Comparison of ENCODE assay signal across 1 cellular context in genomic region chr1:114716304-114717158, GRCh38.
A peak's percentile ranks its signal among the peaks of the same experiment; 100 is the strongest.
TF ChIP-seq lines count a peak whose summit lies in the region.

TSS of gene NRAS (minus strand) at chr1:114716771. CDS start at chr1:114716160, 611 bp downstream.

TF ChIP-seq in K562, 482 proteins besides CTCF, POLR2A, EP300 and RAD21 (continued from another document and continues in another):
- 0 out of 2 replicates have a peak, but pooled peaks have one; percentile 24 for TF ChIP-seq RNF219 (CRISPR knock-in tag; IDR thresholded peaks at IDR 0.05)
- TF ChIP-seq PRMT5 (CRISPR knock-in tag; IDR thresholded peaks at IDR 0.05) = no peak
- TF ChIP-seq TBP (optimal IDR thresholded peaks at IDR 0.05; ENCODE audit: low read depth, low read length) = peak; percentile 72
- TF ChIP-seq CBFA2T3 (IDR thresholded peaks at IDR 0.05) = no peak; the same call in 1 of the 2 replicates
- TF ChIP-seq SNRNP70 (optimal IDR thresholded peaks at IDR 0.05; ENCODE audit: low read depth, low read length) = no peak
- TF ChIP-seq SREBF1 (IDR thresholded peaks at IDR 0.05; ENCODE audit: borderline replicate concordance, low read depth, low read length) = no peak; the same call in 1 of the 2 replicates
- TF ChIP-seq MBD2 (IDR thresholded peaks at IDR 0.05; ENCODE audit: borderline replicate concordance, low read depth) = peak; percentile 56; the same call in 1 of the 2 replicates
- TF ChIP-seq GABPA (tag; conservative IDR thresholded peaks at IDR 0.05; ENCODE audit: low read depth) = peak; percentile 95
- TF ChIP-seq PRPF4 (IDR thresholded peaks at IDR 0.05; ENCODE audit: insufficient read depth, low read depth, low read length, poor library complexity, severe bottlenecking) = no peak
- TF ChIP-seq ZNF175 (CRISPR knock-in tag; IDR thresholded peaks at IDR 0.05; ENCODE audit: low read depth) = 0 out of 2 replicates have a peak, but pooled peaks have one; percentile 56
- no peak for TF ChIP-seq PTRF (tag; IDR thresholded peaks at IDR 0.05)
- TF ChIP-seq RUNX1 (IDR thresholded peaks at IDR 0.05; ENCODE audit: low read depth) = no peak
- TF ChIP-seq, protein P1, sequence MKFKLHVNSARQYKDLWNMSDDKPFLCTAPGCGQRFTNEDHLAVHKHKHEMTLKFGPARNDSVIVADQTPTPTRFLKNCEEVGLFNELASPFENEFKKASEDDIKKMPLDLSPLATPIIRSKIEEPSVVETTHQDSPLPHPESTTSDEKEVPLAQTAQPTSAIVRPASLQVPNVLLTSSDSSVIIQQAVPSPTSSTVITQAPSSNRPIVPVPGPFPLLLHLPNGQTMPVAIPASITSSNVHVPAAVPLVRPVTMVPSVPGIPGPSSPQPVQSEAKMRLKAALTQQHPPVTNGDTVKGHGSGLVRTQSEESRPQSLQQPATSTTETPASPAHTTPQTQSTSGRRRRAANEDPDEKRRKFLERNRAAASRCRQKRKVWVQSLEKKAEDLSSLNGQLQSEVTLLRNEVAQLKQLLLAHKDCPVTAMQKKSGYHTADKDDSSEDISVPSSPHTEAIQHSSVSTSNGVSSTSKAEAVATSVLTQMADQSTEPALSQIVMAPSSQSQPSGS (CRISPR knock-in tag; IDR thresholded peaks at IDR 0.05) = no peak
- TF ChIP-seq ZNF212 (CRISPR knock-in tag; IDR thresholded peaks at IDR 0.05) = no peak
- TF ChIP-seq ZNF655 (CRISPR knock-in tag; IDR thresholded peaks at IDR 0.05) = no peak
- TF ChIP-seq, protein P2, sequence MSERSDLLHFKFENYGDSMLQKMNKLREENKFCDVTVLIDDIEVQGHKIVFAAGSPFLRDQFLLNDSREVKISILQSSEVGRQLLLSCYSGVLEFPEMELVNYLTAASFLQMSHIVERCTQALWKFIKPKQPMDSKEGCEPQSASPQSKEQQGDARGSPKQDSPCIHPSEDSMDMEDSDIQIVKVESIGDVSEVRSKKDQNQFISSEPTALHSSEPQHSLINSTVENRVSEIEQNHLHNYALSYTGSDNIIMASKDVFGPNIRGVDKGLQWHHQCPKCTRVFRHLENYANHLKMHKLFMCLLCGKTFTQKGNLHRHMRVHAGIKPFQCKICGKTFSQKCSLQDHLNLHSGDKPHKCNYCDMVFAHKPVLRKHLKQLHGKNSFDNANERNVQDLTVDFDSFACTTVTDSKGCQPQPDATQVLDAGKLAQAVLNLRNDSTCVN (CRISPR knock-in tag; IDR thresholded peaks at IDR 0.05) = 0 out of 2 replicates have a peak, but pooled peaks have one; percentile 59
- TF ChIP-seq SLC30A9 (CRISPR knock-in tag; IDR thresholded peaks at IDR 0.05) = no peak
- TF ChIP-seq ZBED1 (IDR thresholded peaks at IDR 0.05) = no peak
- no peak for TF ChIP-seq ZBTB5 (IDR thresholded peaks at IDR 0.05)
- TF ChIP-seq ZSCAN29 (IDR thresholded peaks at IDR 0.05) = no peak; the same call in 1 of the 2 replicates
- TF ChIP-seq HSF4 (CRISPR knock-in tag; IDR thresholded peaks at IDR 0.05; ENCODE audit: borderline replicate concordance) = no peak
- TF ChIP-seq, protein P3, sequence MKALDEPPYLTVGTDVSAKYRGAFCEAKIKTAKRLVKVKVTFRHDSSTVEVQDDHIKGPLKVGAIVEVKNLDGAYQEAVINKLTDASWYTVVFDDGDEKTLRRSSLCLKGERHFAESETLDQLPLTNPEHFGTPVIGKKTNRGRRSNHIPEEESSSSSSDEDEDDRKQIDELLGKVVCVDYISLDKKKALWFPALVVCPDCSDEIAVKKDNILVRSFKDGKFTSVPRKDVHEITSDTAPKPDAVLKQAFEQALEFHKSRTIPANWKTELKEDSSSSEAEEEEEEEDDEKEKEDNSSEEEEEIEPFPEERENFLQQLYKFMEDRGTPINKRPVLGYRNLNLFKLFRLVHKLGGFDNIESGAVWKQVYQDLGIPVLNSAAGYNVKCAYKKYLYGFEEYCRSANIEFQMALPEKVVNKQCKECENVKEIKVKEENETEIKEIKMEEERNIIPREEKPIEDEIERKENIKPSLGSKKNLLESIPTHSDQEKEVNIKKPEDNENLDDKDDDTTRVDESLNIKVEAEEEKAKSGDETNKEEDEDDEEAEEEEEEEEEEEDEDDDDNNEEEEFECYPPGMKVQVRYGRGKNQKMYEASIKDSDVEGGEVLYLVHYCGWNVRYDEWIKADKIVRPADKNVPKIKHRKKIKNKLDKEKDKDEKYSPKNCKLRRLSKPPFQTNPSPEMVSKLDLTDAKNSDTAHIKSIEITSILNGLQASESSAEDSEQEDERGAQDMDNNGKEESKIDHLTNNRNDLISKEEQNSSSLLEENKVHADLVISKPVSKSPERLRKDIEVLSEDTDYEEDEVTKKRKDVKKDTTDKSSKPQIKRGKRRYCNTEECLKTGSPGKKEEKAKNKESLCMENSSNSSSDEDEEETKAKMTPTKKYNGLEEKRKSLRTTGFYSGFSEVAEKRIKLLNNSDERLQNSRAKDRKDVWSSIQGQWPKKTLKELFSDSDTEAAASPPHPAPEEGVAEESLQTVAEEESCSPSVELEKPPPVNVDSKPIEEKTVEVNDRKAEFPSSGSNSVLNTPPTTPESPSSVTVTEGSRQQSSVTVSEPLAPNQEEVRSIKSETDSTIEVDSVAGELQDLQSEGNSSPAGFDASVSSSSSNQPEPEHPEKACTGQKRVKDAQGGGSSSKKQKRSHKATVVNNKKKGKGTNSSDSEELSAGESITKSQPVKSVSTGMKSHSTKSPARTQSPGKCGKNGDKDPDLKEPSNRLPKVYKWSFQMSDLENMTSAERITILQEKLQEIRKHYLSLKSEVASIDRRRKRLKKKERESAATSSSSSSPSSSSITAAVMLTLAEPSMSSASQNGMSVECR (CRISPR knock-in tag; IDR thresholded peaks at IDR 0.05) = peak; percentile 96
- TF ChIP-seq ELF1 (tag; IDR thresholded peaks at IDR 0.05) = peak; percentile 99
- TF ChIP-seq HEY1 (CRISPR knock-in tag; IDR thresholded peaks at IDR 0.05; ENCODE audit: borderline replicate concordance) = no peak
- no peak for TF ChIP-seq ZNF316 (IDR thresholded peaks at IDR 0.05)
- no peak for TF ChIP-seq RFX5 (IDR thresholded peaks at IDR 0.05; ENCODE audit: low read depth, low read length)
- 0 out of 2 replicates have a peak, but pooled peaks have one; percentile 72 for TF ChIP-seq RHOXF2B (CRISPR knock-in tag; conservative IDR thresholded peaks at IDR 0.05)
- TF ChIP-seq LARP7 (IDR thresholded peaks at IDR 0.05) = no peak
- TF ChIP-seq, protein P4, sequence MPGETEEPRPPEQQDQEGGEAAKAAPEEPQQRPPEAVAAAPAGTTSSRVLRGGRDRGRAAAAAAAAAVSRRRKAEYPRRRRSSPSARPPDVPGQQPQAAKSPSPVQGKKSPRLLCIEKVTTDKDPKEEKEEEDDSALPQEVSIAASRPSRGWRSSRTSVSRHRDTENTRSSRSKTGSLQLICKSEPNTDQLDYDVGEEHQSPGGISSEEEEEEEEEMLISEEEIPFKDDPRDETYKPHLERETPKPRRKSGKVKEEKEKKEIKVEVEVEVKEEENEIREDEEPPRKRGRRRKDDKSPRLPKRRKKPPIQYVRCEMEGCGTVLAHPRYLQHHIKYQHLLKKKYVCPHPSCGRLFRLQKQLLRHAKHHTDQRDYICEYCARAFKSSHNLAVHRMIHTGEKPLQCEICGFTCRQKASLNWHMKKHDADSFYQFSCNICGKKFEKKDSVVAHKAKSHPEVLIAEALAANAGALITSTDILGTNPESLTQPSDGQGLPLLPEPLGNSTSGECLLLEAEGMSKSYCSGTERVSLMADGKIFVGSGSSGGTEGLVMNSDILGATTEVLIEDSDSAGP (CRISPR knock-in tag; IDR thresholded peaks at IDR 0.05) = no peak
- TF ChIP-seq ZNF586 (CRISPR knock-in tag; conservative IDR thresholded peaks at IDR 0.05) = no peak
- TF ChIP-seq ZNF239 (CRISPR knock-in tag; IDR thresholded peaks at IDR 0.05) = no peak; the same call in 1 of the 2 replicates
- TF ChIP-seq TEAD4 (IDR thresholded peaks at IDR 0.05; ENCODE audit: low read length) = peak; percentile 64
- no peak for TF ChIP-seq TEAD4 (CRISPR knock-in tag; IDR thresholded peaks at IDR 0.05; ENCODE audit: borderline replicate concordance)
- 0 out of 2 replicates have a peak, but pooled peaks have one; percentile 30 for TF ChIP-seq PTBP1 (IDR thresholded peaks at IDR 0.05; ENCODE audit: low read depth, low read length)
- TF ChIP-seq GATAD2B (IDR thresholded peaks at IDR 0.05; ENCODE audit: borderline replicate concordance) = peak; percentile 67; the same call in 1 of the 2 replicates
- TF ChIP-seq FOXK1 (CRISPR knock-in tag; IDR thresholded peaks at IDR 0.05; ENCODE audit: borderline replicate concordance) = peak; percentile 40; the same call in 1 of the 2 replicates
- no peak for TF ChIP-seq SAFB2 (IDR thresholded peaks at IDR 0.05; ENCODE audit: borderline replicate concordance, low read depth, low read length, severe bottlenecking)
- TF ChIP-seq ZBTB17 (CRISPR knock-in tag; IDR thresholded peaks at IDR 0.05) = no peak
- no peak for TF ChIP-seq HDAC8 (tag; IDR thresholded peaks at IDR 0.05)
- peak; percentile 91 for TF ChIP-seq SUPT5H (IDR thresholded peaks at IDR 0.05)
- peak; percentile 70; the same call in 1 of the 2 replicates for TF ChIP-seq MTA3 (IDR thresholded peaks at IDR 0.05; ENCODE audit: borderline replicate concordance)
- peak; percentile 98 for TF ChIP-seq VEZF1 (CRISPR knock-in tag; IDR thresholded peaks at IDR 0.05)
- TF ChIP-seq, protein P5, sequence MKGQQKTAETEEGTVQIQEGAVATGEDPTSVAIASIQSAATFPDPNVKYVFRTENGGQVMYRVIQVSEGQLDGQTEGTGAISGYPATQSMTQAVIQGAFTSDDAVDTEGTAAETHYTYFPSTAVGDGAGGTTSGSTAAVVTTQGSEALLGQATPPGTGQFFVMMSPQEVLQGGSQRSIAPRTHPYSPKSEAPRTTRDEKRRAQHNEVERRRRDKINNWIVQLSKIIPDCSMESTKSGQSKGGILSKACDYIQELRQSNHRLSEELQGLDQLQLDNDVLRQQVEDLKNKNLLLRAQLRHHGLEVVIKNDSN (CRISPR knock-in tag; IDR thresholded peaks at IDR 0.05) = peak; percentile 96
- peak in 1 of 2 experiments; percentile 33; a peak in 1 of 4 replicates for TF ChIP-seq NRF1 (conservative IDR thresholded peaks at IDR 0.05 in 1 of 2, IDR thresholded peaks at IDR 0.05 in 1 of 2)
- TF ChIP-seq POLR2B (IDR thresholded peaks at IDR 0.05; ENCODE audit: low read depth, partially characterized antibody) = peak; percentile 89
- TF ChIP-seq ATF7 (IDR thresholded peaks at IDR 0.05) = peak; percentile 91
- TF ChIP-seq MXI1 (IDR thresholded peaks at IDR 0.05; ENCODE audit: low read depth, low read length) = peak; percentile 99
- TF ChIP-seq, protein P6, sequence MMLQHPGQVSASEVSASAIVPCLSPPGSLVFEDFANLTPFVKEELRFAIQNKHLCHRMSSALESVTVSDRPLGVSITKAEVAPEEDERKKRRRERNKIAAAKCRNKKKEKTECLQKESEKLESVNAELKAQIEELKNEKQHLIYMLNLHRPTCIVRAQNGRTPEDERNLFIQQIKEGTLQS (IDR thresholded peaks at IDR 0.05) = peak; percentile 47; the same call in 1 of the 2 replicates
- TF ChIP-seq, protein P6 (CRISPR knock-in tag; conservative IDR thresholded peaks at IDR 0.05) = 0 out of 2 replicates have a peak, but pooled peaks have one; percentile 43
- TF ChIP-seq RNF2 (IDR thresholded peaks at IDR 0.05) = peak; percentile 44; the same call in 1 of the 2 replicates
